1 cellular context compared by ENCODE assay signal in genomic region chr1:91502882-91503184, GRCh38.
TF ChIP-seq lines count a peak whose summit lies in the region.

No MANE protein-coding gene starts in this region.

TF ChIP-seq in H1, 55 proteins besides CTCF, POLR2A, EP300 and RAD21 (continued from another document):
- TF ChIP-seq ATF3 (IDR thresholded peaks at IDR 0.05; ENCODE audit: insufficient read depth, low read depth, low read length): no peak
TF ChIP-seq in H1: peak in this region for 0.
